In the genomic region with DNA sequence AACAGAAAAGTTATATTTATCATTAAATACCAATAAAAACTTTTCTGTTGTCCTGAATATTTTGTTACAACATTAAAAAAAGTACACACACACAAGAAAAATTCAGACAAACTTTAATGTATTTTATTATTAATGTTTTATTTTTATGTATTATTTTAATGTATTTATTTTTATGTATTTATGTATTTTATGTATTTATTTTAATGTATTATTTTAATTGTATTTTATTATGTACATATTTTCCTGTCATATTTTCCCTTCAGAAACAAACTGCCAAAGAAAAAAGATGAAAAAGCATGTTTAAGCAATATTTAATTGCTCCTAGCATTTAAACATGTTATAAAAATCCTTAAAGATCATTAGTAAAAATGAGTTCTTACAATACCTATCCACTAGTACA, we compare ENCODE assay signal across 29 cellular contexts.
"Had no signal": no experiment of that assay in that cellular context is flagged by ENCODE, and none has a peak within 500 bp of the region (broad histone marks: within the 10 kb centered on the region; RNA-seq: fewer than 3 reads in every experiment).

No MANE protein-coding gene starts in this region.

- H3K4me3 ChIP-seq: breast epithelium, colonic mucosa, ovary, prostate gland, skin epidermis, suprapubic skin, transverse colon had no signal

- H3K27ac ChIP-seq: breast epithelium, colonic mucosa, ovary, skin epidermis, suprapubic skin had no signal

- H3K9me3 ChIP-seq: breast epithelium, colonic mucosa, ovary, prostate gland, suprapubic skin, transverse colon had no signal

- H3K27me3 ChIP-seq: breast epithelium, colonic mucosa, ovary, suprapubic skin, transverse colon had no signal

- ATAC-seq: left ventricle myocardium superior; sciatic nerve; stimulated activated naive B cell treated with anti-CD40 and anti-IgM and Interleukin-4, amounts not matched to agents 10 μg/mL and 1 μg/mL and 100 μg/mL, for 72 hours had no signal

- H3K36me3 ChIP-seq: breast epithelium, colonic mucosa, ovary, prostate gland, suprapubic skin, transverse colon, WERI-Rb-1 had no signal

- H3K4me1 ChIP-seq: breast epithelium, colonic mucosa had no signal

- DNase-seq: activated CD4-positive, alpha-beta memory T cell treated with anti-CD3 and anti-CD28 coated beads, Interleukin-2, amount 10 ng/mL, durations not matched to agents 7 days and 5 days; activated CD4-positive, alpha-beta T cell treated with anti-CD3 and anti-CD28 coated beads, Interleukin-2, amount 10 ng/mL, durations not matched to agents 24 days and 14 days; activated CD4-positive, CD25-positive, alpha-beta regulatory T cell treated with anti-CD3 and anti-CD28 coated beads, Interleukin-2, amount 50 U/mL, for 72 hours; activated CD8-positive, alpha-beta memory T cell treated with anti-CD3 and anti-CD28 coated beads, Interleukin-2, amount 50 U/mL, for 48 hours; activated gamma-delta T cell; activated naive CD4-positive, alpha-beta T cell treated with anti-CD3 and anti-CD28 coated beads, Interleukin-2, amount 10 ng/mL, durations not matched to agents 7 days and 5 days; activated T-cell treated with anti-CD3 and anti-CD28 coated beads, Interleukin-2, amount 50 U/mL, for 24 hours; amniotic stem cell; colonic mucosa; effector CD8-positive, alpha-beta T cell; erythroblast; head of caudate nucleus; hippocampal formation; immature natural killer cell; left ventricle myocardium superior; mammary epithelial cell; naive B cell; ovary; retina; stimulated activated CD4-positive, alpha-beta T cell treated with anti-CD3 and anti-CD28 coated beads, Interleukin-1b, Interleukin-23, amount 100 ng/mL, for 48 hours; stimulated activated naive B cell treated with anti-CD40 and anti-IgM and Interleukin-4, amounts not matched to agents 10 μg/mL and 1 μg/mL and 100 μg/mL, for 72 hours; T-helper 1 cell; transverse colon; WERI-Rb-1 had no signal
